Comparison of ENCODE assay signal across 16 cellular contexts in the genomic region with DNA sequence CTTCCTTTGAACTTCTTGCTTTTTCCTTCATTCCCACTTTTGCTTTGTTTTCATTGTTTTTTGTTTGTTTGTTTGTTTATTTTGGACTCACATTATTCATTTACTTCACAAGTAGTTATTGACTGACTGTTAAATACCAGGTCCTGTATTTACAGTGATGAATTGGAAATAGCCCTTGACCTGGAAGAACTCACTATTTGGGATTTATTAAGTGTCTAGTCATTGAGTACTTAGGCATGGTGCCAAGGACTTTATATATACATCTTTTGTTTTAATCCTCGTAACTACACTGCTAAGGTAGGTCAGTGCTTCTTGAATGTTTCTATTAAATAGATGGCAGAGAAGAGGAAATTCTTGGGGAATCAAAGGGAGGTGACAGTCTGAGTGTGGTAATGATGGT. TPM values are rescaled to one million over a fixed set of nuclear protein-coding genes. Genes with fewer than 3 reads are reported as not detected.
DNase-seq lines count a peak whose midpoint lies in the region; ATAC-seq and TF ChIP-seq lines count a peak whose summit lies in the region.
"Had no signal": no experiment of that assay in that cellular context is flagged by ENCODE, and none has a peak within 500 bp of the region (broad histone marks: within the 10 kb centered on the region; RNA-seq: fewer than 3 reads in every experiment).

No MANE protein-coding gene starts in this region.

- no TSS peak for BruUV-seq in IMR-90 (replicated peaks; lab: Mats Ljungman, UMichigan)
- no TSS peak for BruUV-seq in mammary epithelial cell (replicated peaks; lab: Mats Ljungman, UMichigan)

- no peak overlapping the region for H3K27ac ChIP-seq in IMR-90 (ENCODE audit: insufficient read depth, low read length)
- H3K27ac ChIP-seq in mammary epithelial cell (ENCODE audit: insufficient read depth, low read depth, low read length): no peak overlapping the region
- no peak overlapping the region for H3K27ac ChIP-seq in fibroblast of lung (ENCODE audit: insufficient read depth, low read length)
- no peak overlapping the region for H3K27ac ChIP-seq in tibial artery
- H3K27ac ChIP-seq: 22Rv1; BLaER1 treated with 17β-estradiol and CSF1 and Interleukin-3, amounts not matched to agents 10 nM and 100 nM; KMS-11 had no signal

- H3K4me3 Mint-ChIP-seq in activated CD4-positive, alpha-beta memory T cell treated with anti-CD3 and anti-CD28 coated beads, Interleukin-2, amount 10 ng/mL, durations not matched to agents 7 days and 5 days: no peak overlapping the region
- H3K4me3 Mint-ChIP-seq: GM23338, HFFc6 had no signal

- WGBS in IMR-90 (ENCODE audit: extremely low coverage in 2 of 2, insufficient read length in 1 of 2), 2 experiments: no CpG with 5 or more reads among the region's 1 CpG
- 7% methylated on average over 1 of the region's 1 CpG for WGBS in mammary epithelial cell (ENCODE audit: low coverage, missing lambda C conversion rate)

- H2BK20ac ChIP-seq in IMR-90 (ENCODE audit: low read depth, low read length): no peak overlapping the region

- H3K4me1 ChIP-seq in IMR-90 (ENCODE audit: control insufficient read depth, insufficient read depth, low read length): peaks cover 4% of the 10 kb centered on the region; the same call in 1 of the 2 replicates
- H3K4me1 ChIP-seq in mammary epithelial cell (ENCODE audit: insufficient read depth, low read length): peaks cover 14% of the 10 kb centered on the region
- H3K4me1 ChIP-seq in fibroblast of lung (ENCODE audit: control insufficient read depth, extremely low read depth, insufficient read depth, low read length): no peaks in the 10 kb centered on the region
- peaks cover 0 to 60% (median 22%) of the 10 kb centered on the region in 4 donors for H3K4me1 ChIP-seq in tibial artery

- H4K5ac ChIP-seq in IMR-90 (ENCODE audit: low read depth, low read length): no peak overlapping the region

- no peak for ATAC-seq in IMR-90 (ENCODE audit: low read depth)
- ATAC-seq: GM23338 had no signal

- H2BK120ac ChIP-seq in IMR-90 (ENCODE audit: low read depth, low read length): no peak overlapping the region

- H2AK5ac ChIP-seq in IMR-90 (ENCODE audit: low read depth, low read length): no peak overlapping the region

- dilution Hi-C loops in IMR-90 (cut with HindIII; ENCODE audit: low sequenced_read_pairs, unreplicated experiment) (no loop called here), mammary epithelial cell (cut with HindIII; ENCODE audit: low sequenced_read_pairs) (no loop called here)

- no peak overlapping the region for H3K4me3 ChIP-seq in IMR-90 (ENCODE audit: insufficient read depth, low read depth, low read length)
- no peak overlapping the region for H3K4me3 ChIP-seq in mammary epithelial cell (replicated peaks in 1 of 3; ENCODE audit: insufficient read depth in 1 of 3, low read depth in 2 of 3, low read length in 3 of 3)
- H3K4me3 ChIP-seq in fibroblast of lung (replicated peaks in 1 of 4; ENCODE audit: control extremely low read depth in 1 of 4, insufficient read depth in 1 of 4, low read depth in 3 of 4, low read length in 4 of 4): no peak overlapping the region
- no peak overlapping the region for H3K4me3 ChIP-seq in tibial artery
- H3K4me3 ChIP-seq: BLaER1 treated with 17β-estradiol and CSF1 and Interleukin-3, amounts not matched to agents 10 nM and 100 nM; GM23338 had no signal

- POLR2A ChIA-PET in IMR-90 (lab: Charles Lee; ENCODE audit: unreplicated experiment): no interaction called here
- POLR2A ChIA-PET in activated CD4-positive, alpha-beta memory T cell treated with anti-CD3 and anti-CD28 coated beads, Interleukin-2, amount 10 ng/mL, durations not matched to agents 7 days and 5 days (lab: Charles Lee): interaction anchor here (2.1 kb wide), 1 partner anchor 10 kb away, joined by 5 read pairs; no protein-coding TSS in a partner anchor

- peaks cover 24 to 37% of the 10 kb centered on the region in 2 experiments for H3K79me1 ChIP-seq in IMR-90 (ENCODE audit: low read depth in 1 of 2, low read length in 2 of 2)

- H3K9ac ChIP-seq in IMR-90 (ENCODE audit: low read depth, low read length): no peak overlapping the region
- H3K9ac ChIP-seq in mammary epithelial cell (ENCODE audit: insufficient read depth, low read length): no peak overlapping the region
- no peak overlapping the region for H3K9ac ChIP-seq in fibroblast of lung (ENCODE audit: insufficient read depth, low read length)
- H3K9ac ChIP-seq: BLaER1 treated with 17β-estradiol and CSF1 and Interleukin-3, amounts not matched to agents 10 nM and 100 nM; KMS-11 had no signal

- H3K27me3 Mint-ChIP-seq in activated CD4-positive, alpha-beta memory T cell treated with anti-CD3 and anti-CD28 coated beads, Interleukin-2, amount 10 ng/mL, durations not matched to agents 7 days and 5 days: peaks cover 2% of the 10 kb centered on the region

- no peak for TF ChIP-seq RAD21 in IMR-90 (IDR thresholded peaks at IDR 0.05; ENCODE audit: low read length)

- intact Hi-C loops in IMR-90 (cut with micrococcal nuclease): no loop called here
- intact Hi-C loops in mammary epithelial cell (cut with micrococcal nuclease): no loop called here
- intact Hi-C loops in tibial artery (cut with DNase I; ENCODE audit: low total_unique reads): loop anchor here (10.0 kb wide), 1 partner anchor 72 kb away; no protein-coding TSS in a partner anchor

- no peaks in the 10 kb centered on the region for H3K9me3 ChIP-seq in IMR-90 (ENCODE audit: control insufficient read depth, insufficient read depth, low read length)
- no peaks in the 10 kb centered on the region for H3K9me3 ChIP-seq in mammary epithelial cell (replicated peaks; ENCODE audit: insufficient read depth, low read length)
- no peaks in the 10 kb centered on the region for H3K9me3 ChIP-seq in fibroblast of lung (ENCODE audit: control insufficient read depth, insufficient read depth, low read depth, low read length)
- no peaks in the 10 kb centered on the region for H3K9me3 ChIP-seq in tibial artery

- no peak overlapping the region for H3K23ac ChIP-seq in IMR-90 (ENCODE audit: low read depth, low read length)

- no peak overlapping the region for H4K91ac ChIP-seq in IMR-90 (ENCODE audit: insufficient read depth, low read depth, low read length)

- H2BK5ac ChIP-seq in IMR-90 (ENCODE audit: low read depth, low read length, poor library complexity, severe bottlenecking): no peak overlapping the region

- in situ Hi-C loops in IMR-90 (cut with MboI; ENCODE audit: low sequenced_read_pairs): no loop called here
- in situ Hi-C loops in mammary epithelial cell (cut with MboI; ENCODE audit: low sequenced_read_pairs in 2 of 2): no loop called here

- H3K4me1 Mint-ChIP-seq in activated CD4-positive, alpha-beta memory T cell treated with anti-CD3 and anti-CD28 coated beads, Interleukin-2, amount 10 ng/mL, durations not matched to agents 7 days and 5 days: peaks cover 13% of the 10 kb centered on the region

- no peak overlapping the region for H2BK15ac ChIP-seq in IMR-90 (ENCODE audit: low read depth, low read length)

- H3K18ac ChIP-seq in IMR-90 (ENCODE audit: low read depth, low read length): no peak overlapping the region

- no peak overlapping the region for H2AFZ ChIP-seq in IMR-90 (replicated peaks; ENCODE audit: low read length, poor library complexity)
- H2AFZ ChIP-seq in mammary epithelial cell (ENCODE audit: low read depth, low read length): no peak overlapping the region
- no peak overlapping the region for H2AFZ ChIP-seq in fibroblast of lung (ENCODE audit: low read length)
- H2AFZ ChIP-seq: GM23338 had no signal

- peaks cover 13% of the 10 kb centered on the region for H4K20me1 ChIP-seq in IMR-90 (ENCODE audit: insufficient read depth, low read length)
- no peaks in the 10 kb centered on the region for H4K20me1 ChIP-seq in mammary epithelial cell (ENCODE audit: insufficient read depth, low read length)
- H4K20me1 ChIP-seq in fibroblast of lung (ENCODE audit: control insufficient read depth, extremely low read depth, insufficient read depth, low read length): no peaks in the 10 kb centered on the region

- H3K27ac Mint-ChIP-seq in activated CD4-positive, alpha-beta memory T cell treated with anti-CD3 and anti-CD28 coated beads, Interleukin-2, amount 10 ng/mL, durations not matched to agents 7 days and 5 days: no peak overlapping the region
- H3K27ac Mint-ChIP-seq: GM23338, HFFc6 had no signal

- H3K9me3 Mint-ChIP-seq in activated CD4-positive, alpha-beta memory T cell treated with anti-CD3 and anti-CD28 coated beads, Interleukin-2, amount 10 ng/mL, durations not matched to agents 7 days and 5 days: peaks cover 2% of the 10 kb centered on the region
- H3K9me3 Mint-ChIP-seq: GM23338, HFFc6 had no signal

- H4K8ac ChIP-seq in IMR-90 (ENCODE audit: low read depth in 2 of 2, low read length in 2 of 2): no peak overlapping the region

- DNase-seq in DMS53 (lab: John Stamatoyannopoulos, UW) (peak; percentile 6), DMS53 treated with DMSO at 0.1 percent for 48 hours (lab: John Stamatoyannopoulos, UW; ENCODE audit: unreplicated experiment) (no peak), IMR-90 (peak; percentile 28), mammary epithelial cell (peak; percentile 34), fibroblast of lung (ENCODE audit: low read depth in 2 of 2) (peak; percentile 20 to 21), tibial artery (no peak), activated gamma-delta T cell treated with Interleukin-2 at 50 U/mL for 16 hours (no peak)
- no peak for DNase-seq in activated CD4-positive, alpha-beta memory T cell treated with anti-CD3 and anti-CD28 coated beads, Interleukin-2, amount 10 ng/mL, durations not matched to agents 7 days and 5 days
- DNase-seq: HFFc6, NCI-H1105 treated with DMSO at 0.1 percent for 48 hours, NCI-H1930, NCI-H524 had no signal

- H2AK9ac ChIP-seq in IMR-90 (replicated peaks; ENCODE audit: low read depth, low read length, poor library complexity): no peak overlapping the region

- H3K4ac ChIP-seq in IMR-90 (ENCODE audit: low read depth, low read length): no peak overlapping the region

- CTCF ChIA-PET in IMR-90 (lab: Yijun Ruan, JAX): no interaction called here
- CTCF ChIA-PET in mammary epithelial cell (lab: Charles Lee; ENCODE audit: low non-redundant PET): no interaction called here
- CTCF ChIA-PET in activated CD4-positive, alpha-beta memory T cell treated with anti-CD3 and anti-CD28 coated beads, Interleukin-2, amount 10 ng/mL, durations not matched to agents 7 days and 5 days (lab: Charles Lee): no interaction called here

- no peak for TF ChIP-seq CTCF in IMR-90 (conservative IDR thresholded peaks at IDR 0.05; ENCODE audit: low read depth, low read length)
- TF ChIP-seq CTCF in mammary epithelial cell (conservative IDR thresholded peaks at IDR 0.05 in 1 of 2, IDR thresholded peaks at IDR 0.05 in 1 of 2; ENCODE audit: extremely low read depth in 1 of 2, insufficient read depth in 1 of 2, low read depth in 1 of 2, low read length in 2 of 2): no peak
- TF ChIP-seq CTCF in fibroblast of lung (conservative IDR thresholded peaks at IDR 0.05 in 1 of 2, IDR thresholded peaks at IDR 0.05 in 1 of 2; ENCODE audit: low read depth in 1 of 2, low read length in 2 of 2): no peak
- no peak for TF ChIP-seq CTCF in tibial artery (IDR thresholded peaks at IDR 0.05)

- H3K36me3 ChIP-seq in IMR-90 (ENCODE audit: control insufficient read depth, insufficient read depth, low read length): no peaks in the 10 kb centered on the region
- H3K36me3 ChIP-seq in mammary epithelial cell (ENCODE audit: insufficient read depth, low read length): no peaks in the 10 kb centered on the region
- H3K36me3 ChIP-seq in fibroblast of lung (ENCODE audit: control insufficient read depth, insufficient read depth, low read length): no peaks in the 10 kb centered on the region
- H3K36me3 ChIP-seq in tibial artery: no peaks in the 10 kb centered on the region

- no peaks in the 10 kb centered on the region for H3K27me3 ChIP-seq in IMR-90 (ENCODE audit: control insufficient read depth, insufficient read depth, low read length)
- H3K27me3 ChIP-seq in mammary epithelial cell (ENCODE audit: insufficient read depth, low read length): no peaks in the 10 kb centered on the region
- H3K27me3 ChIP-seq in fibroblast of lung (ENCODE audit: control insufficient read depth, insufficient read depth, low read length): no peaks in the 10 kb centered on the region
- no peaks in the 10 kb centered on the region for H3K27me3 ChIP-seq in tibial artery

- no peak overlapping the region for H3K56ac ChIP-seq in IMR-90 (ENCODE audit: extremely low read depth, insufficient read depth, low read length)

- no peak overlapping the region for H3K4me2 ChIP-seq in IMR-90 (ENCODE audit: low read depth, low read length)
- H3K4me2 ChIP-seq in mammary epithelial cell (ENCODE audit: insufficient read depth, low read depth, low read length): no peak overlapping the region
- no peak overlapping the region for H3K4me2 ChIP-seq in fibroblast of lung (ENCODE audit: extremely low read depth, insufficient read depth, low read length)
- H3K4me2 ChIP-seq: BLaER1 treated with 17β-estradiol and CSF1 and Interleukin-3, amounts not matched to agents 10 nM and 100 nM; GM23338; KMS-11 had no signal

- peaks cover 17% of the 10 kb centered on the region for H3K36me3 Mint-ChIP-seq in activated CD4-positive, alpha-beta memory T cell treated with anti-CD3 and anti-CD28 coated beads, Interleukin-2, amount 10 ng/mL, durations not matched to agents 7 days and 5 days (ENCODE audit: low read depth)

- no peak overlapping the region for H3K14ac ChIP-seq in IMR-90 (replicated peaks; ENCODE audit: low read depth, low read length)

- no peak for TF ChIP-seq POLR2A in IMR-90 (IDR thresholded peaks at IDR 0.05; ENCODE audit: low read depth, low read length)

- H3K79me2 ChIP-seq in mammary epithelial cell (ENCODE audit: insufficient read depth, low read length) (peaks cover 94% of the 10 kb centered on the region), fibroblast of lung (ENCODE audit: control insufficient read depth, insufficient read depth, low read length) (peaks cover 14% of the 10 kb centered on the region)

- peaks cover 4% of the 10 kb centered on the region; the same call in 1 of the 2 replicates for H3K9me1 ChIP-seq in IMR-90 (ENCODE audit: insufficient read depth, low read length)

RNA-seq across cellular contexts. Expression of a gene that starts 11.1 kb away (rescaled TPM):
- total RNA-seq in IMR-90 (2012; rRNA removed) (16.7 and 20.3 TPM in 2 replicates), mammary epithelial cell (10 to 100 TPM; 23.2 to 24.3 TPM), fibroblast of lung (15.2 and 15.7 TPM in 2 replicates)
- polyA plus RNA-seq in IMR-90 (2012; rRNA removed) (4.1 and 4.8 TPM in 2 replicates), mammary epithelial cell (8.6 TPM), fibroblast of lung (8.5 and 11.5 TPM in 2 replicates)
- 1.00 and 2.2 TPM in 2 replicates for polyA plus RNA-seq in IMR-90 (2012; cell fraction: cytosol; rRNA removed)
- polyA plus RNA-seq in IMR-90 (2012; cell fraction: nucleus; rRNA removed; ENCODE audit: low replicate concordance): 1.3 and 5.2 TPM in 2 replicates
- polyA minus RNA-seq in mammary epithelial cell (30.0 TPM), fibroblast of lung (ENCODE audit: low replicate concordance) (0.27 and 2.6 TPM in 2 replicates)
- 6.3 and 7.7 TPM in 2 replicates for polyA plus RNA-seq in fibroblast of lung (2012)
- 10 to 100 TPM; 16.0 to 16.1 TPM for total RNA-seq in activated CD4-positive, alpha-beta memory T cell treated with anti-CD3 and anti-CD28 coated beads, Interleukin-2, amount 10 ng/mL, durations not matched to agents 7 days and 5 days

Comparison
In these comparisons a context has a peak if more than half of its experiments do, and no peak if none do; other contexts are left out.
1. DNase-seq: peak in DMS53 (single experiment), IMR-90 (single experiment), mammary epithelial cell (single experiment) and fibroblast of lung (2 of 2); none in DMS53 treated with DMSO at 0.1 percent for 48 hours (single experiment), activated CD4-positive, alpha-beta memory T cell treated with anti-CD3 and anti-CD28 coated beads, Interleukin-2, amount 10 ng/mL, durations not matched to agents 7 days and 5 days (single experiment), tibial artery (0 of 2) and activated gamma-delta T cell treated with Interleukin-2 at 50 U/mL for 16 hours (single experiment).